In genomic region chr5:91754990-91755389, GRCh38 we compare ENCODE assay signal across 8 cellular contexts.
"Had no signal": no experiment of that assay in that cellular context is flagged by ENCODE, and none has a peak within 500 bp of the region (broad histone marks: within the 10 kb centered on the region; RNA-seq: fewer than 3 reads in every experiment).

No MANE protein-coding gene starts in this region.

- ATAC-seq: GM23338 had no signal

- FAIRE-seq: H1, H54, HTR-8/SVneo had no signal

- H3K27ac ChIP-seq: KMS-11 had no signal

- H3K4me3 ChIP-seq: GM23338 had no signal

- H2AFZ ChIP-seq: GM23338 had no signal

- H3K9ac ChIP-seq: KMS-11 had no signal

- DNase-seq: H9, HCEC 1CT, KBM-7 had no signal

- H3K4me2 ChIP-seq: GM23338, KMS-11 had no signal
